In genomic region chr16:29977063-29977462, GRCh38 we compare ENCODE assay signal across 12 cellular contexts. TPM values are rescaled to one million over a fixed set of nuclear protein-coding genes. Genes with fewer than 3 reads are reported as not detected.
DNase-seq lines count a peak whose midpoint lies in the region; ATAC-seq and TF ChIP-seq lines count a peak whose summit lies in the region.
"Had no signal": no experiment of that assay in that cellular context is flagged by ENCODE, and none has a peak within 500 bp of the region (broad histone marks: within the 10 kb centered on the region; RNA-seq: fewer than 3 reads in every experiment).

No MANE protein-coding gene starts in this region.

- in situ Hi-C loops in IMR-90 (cut with MboI; ENCODE audit: low sequenced_read_pairs): no loop called here

- ATAC-seq in IMR-90 (ENCODE audit: low read depth) (no peak), GM21526 (IDR thresholded peaks at IDR 0.05; ENCODE audit: low FRiP score, unreplicated experiment) (no peak), GM21360 (IDR thresholded peaks at IDR 0.05; ENCODE audit: unreplicated experiment) (no peak)

- intact Hi-C loops in IMR-90 (cut with micrococcal nuclease) (no loop called here), esophagus muscularis mucosa (cut with DNase I) (no loop called here)

- no peak overlapping the region for H3K56ac ChIP-seq in IMR-90 (ENCODE audit: extremely low read depth, insufficient read depth, low read length)

- H4K20me1 ChIP-seq in IMR-90 (ENCODE audit: insufficient read depth, low read length): peaks cover 44% of the 10 kb centered on the region

- peaks cover 11 to 67% of the 10 kb centered on the region in 2 experiments for H3K79me1 ChIP-seq in IMR-90 (ENCODE audit: low read depth in 1 of 2, low read length in 2 of 2)

- no peak overlapping the region for H2AK5ac ChIP-seq in IMR-90 (ENCODE audit: low read depth, low read length)

- no peak for DNase-seq in IMR-90
- no peak for DNase-seq in esophagus muscularis mucosa (ENCODE audit: extremely low spot score)
- DNase-seq in neural crest cell (ENCODE audit: low read depth, low spot score): no peak
- DNase-seq in osteocyte (ENCODE audit: extremely low spot score, unreplicated experiment): no peak
- no peak for DNase-seq in KG1 (lab: John Stamatoyannopoulos, UW)
- DNase-seq: amygdala, NCI-H146, NCI-H774 had no signal

- peaks cover 6% of the 10 kb centered on the region for H3K9me3 Mint-ChIP-seq in neural crest cell
- no peaks in the 10 kb centered on the region for H3K9me3 Mint-ChIP-seq in osteocyte (ENCODE audit: unreplicated experiment)

- H3K14ac ChIP-seq in IMR-90 (replicated peaks; ENCODE audit: low read depth, low read length): no peak overlapping the region

- no peak overlapping the region for H3K9ac ChIP-seq in IMR-90 (ENCODE audit: low read depth, low read length)

- H3K36me3 ChIP-seq in ACC112 (ENCODE audit: insufficient read depth, low read length): peaks cover 25% of the 10 kb centered on the region
- H3K36me3 ChIP-seq in IMR-90 (ENCODE audit: control insufficient read depth, insufficient read depth, low read length): peaks cover 36% of the 10 kb centered on the region
- peaks cover 42 to 49% (median 45%) of the 10 kb centered on the region in 4 donors for H3K36me3 ChIP-seq in esophagus muscularis mucosa

- CTCF ChIA-PET in IMR-90 (lab: Yijun Ruan, JAX): no interaction called here

- no peak overlapping the region for H4K8ac ChIP-seq in IMR-90 (ENCODE audit: low read depth in 2 of 2, low read length in 2 of 2)

- H3K23ac ChIP-seq in IMR-90 (ENCODE audit: low read depth, low read length): peak overlapping the region; percentile 17; the same call in 1 of the 2 replicates

- dilution Hi-C loops in IMR-90 (cut with HindIII; ENCODE audit: low sequenced_read_pairs, unreplicated experiment): no loop called here

- H3K18ac ChIP-seq in IMR-90 (ENCODE audit: low read depth, low read length): no peak overlapping the region

- H4K91ac ChIP-seq in IMR-90 (ENCODE audit: insufficient read depth, low read depth, low read length): no peak overlapping the region

- H2AK9ac ChIP-seq in IMR-90 (replicated peaks; ENCODE audit: low read depth, low read length, poor library complexity): no peak overlapping the region

- H3K4me2 ChIP-seq in IMR-90 (ENCODE audit: low read depth, low read length): no peak overlapping the region

- H3K9me3 ChIP-seq in IMR-90 (ENCODE audit: control insufficient read depth, insufficient read depth, low read length): no peaks in the 10 kb centered on the region
- no peaks in the 10 kb centered on the region for H3K9me3 ChIP-seq in esophagus muscularis mucosa

- H3K9me1 ChIP-seq in IMR-90 (ENCODE audit: insufficient read depth, low read length): peaks cover 28% of the 10 kb centered on the region

- no peak overlapping the region for H3K27ac ChIP-seq in ACC112 (ENCODE audit: low read depth, low read length)
- H3K27ac ChIP-seq in IMR-90 (ENCODE audit: insufficient read depth, low read length): no peak overlapping the region
- peak overlapping the region; percentile 30 to 93 (median 73) for H3K27ac ChIP-seq in esophagus muscularis mucosa (replicated peaks in 1 of 4)

- WGBS in IMR-90 (ENCODE audit: extremely low coverage in 2 of 2, insufficient read length in 1 of 2), 2 experiments: 86% methylated on average over 3 of the region's 5 CpGs; no CpG with 5 or more reads in 1 of the 2 experiments
- WGBS in esophagus muscularis mucosa: 75% methylated on average over 5 of the region's 5 CpGs

- H3K27me3 Mint-ChIP-seq in neural crest cell (ENCODE audit: low read depth) (no peaks in the 10 kb centered on the region), osteocyte (ENCODE audit: unreplicated experiment) (no peaks in the 10 kb centered on the region)

- no peak for TF ChIP-seq RAD21 in IMR-90 (IDR thresholded peaks at IDR 0.05; ENCODE audit: low read length)

- H3K4me3 Mint-ChIP-seq in neural crest cell (peak overlapping the region; percentile 98), osteocyte (ENCODE audit: unreplicated experiment) (no peak overlapping the region)
- H3K4me3 Mint-ChIP-seq: CD14-positive monocyte had no signal

- H2AFZ ChIP-seq in ACC112 (ENCODE audit: low read length, unreplicated experiment) (no peak overlapping the region), IMR-90 (replicated peaks; ENCODE audit: low read length, poor library complexity) (no peak overlapping the region)

- no peak for TF ChIP-seq POLR2A in IMR-90 (IDR thresholded peaks at IDR 0.05; ENCODE audit: low read depth, low read length)
- TF ChIP-seq POLR2A in esophagus muscularis mucosa (IDR thresholded peaks at IDR 0.05; ENCODE audit: low read depth): no peak

- H3K4me1 Mint-ChIP-seq in neural crest cell: peaks cover 38% of the 10 kb centered on the region
- peaks cover 30% of the 10 kb centered on the region for H3K4me1 Mint-ChIP-seq in osteocyte (ENCODE audit: unreplicated experiment)

- peaks cover 58% of the 10 kb centered on the region for H3K79me2 ChIP-seq in ACC112 (ENCODE audit: control insufficient read depth, insufficient read depth, low read length, unreplicated experiment)

- no peak overlapping the region for H4K5ac ChIP-seq in IMR-90 (ENCODE audit: low read depth, low read length)

- H3K27me3 ChIP-seq in ACC112 (ENCODE audit: insufficient read depth, low read length) (no peaks in the 10 kb centered on the region), IMR-90 (ENCODE audit: control insufficient read depth, insufficient read depth, low read length) (no peaks in the 10 kb centered on the region), esophagus muscularis mucosa (no peaks in the 10 kb centered on the region)

- no peak overlapping the region for H2BK120ac ChIP-seq in IMR-90 (ENCODE audit: low read depth, low read length)

- H3K27ac Mint-ChIP-seq in neural crest cell (ENCODE audit: unreplicated experiment) (peak overlapping the region; percentile 71), osteocyte (ENCODE audit: unreplicated experiment) (no peak overlapping the region)

- peak overlapping the region; percentile 88 for H3K4me3 ChIP-seq in ACC112 (ENCODE audit: low read depth, low read length)
- H3K4me3 ChIP-seq in IMR-90 (ENCODE audit: insufficient read depth, low read depth, low read length): no peak overlapping the region
- H3K4me3 ChIP-seq in esophagus muscularis mucosa: peak overlapping the region; percentile 1 to 98 (median 74)

- no TSS peak for BruUV-seq in IMR-90 (replicated peaks; lab: Mats Ljungman, UMichigan)

- H3K4ac ChIP-seq in IMR-90 (ENCODE audit: low read depth, low read length): no peak overlapping the region

- H3K4me1 ChIP-seq in ACC112 (ENCODE audit: control insufficient read depth, insufficient read depth, low read length, unreplicated experiment) (peaks cover 23% of the 10 kb centered on the region), IMR-90 (ENCODE audit: control insufficient read depth, insufficient read depth, low read length) (peaks cover 13% of the 10 kb centered on the region; the same call in 1 of the 2 replicates), esophagus muscularis mucosa (peaks cover 43 to 53% (median 47%) of the 10 kb centered on the region in 4 donors)

- POLR2A ChIA-PET in IMR-90 (lab: Charles Lee; ENCODE audit: unreplicated experiment): no interaction called here

- H2BK5ac ChIP-seq in IMR-90 (ENCODE audit: low read depth, low read length, poor library complexity, severe bottlenecking): no peak overlapping the region

- H3K36me3 Mint-ChIP-seq in neural crest cell (ENCODE audit: low read depth) (peaks cover 19% of the 10 kb centered on the region), osteocyte (ENCODE audit: unreplicated experiment) (peaks cover 30% of the 10 kb centered on the region)

- H2BK20ac ChIP-seq in IMR-90 (ENCODE audit: low read depth, low read length): no peak overlapping the region

- TF ChIP-seq CTCF in IMR-90 (conservative IDR thresholded peaks at IDR 0.05; ENCODE audit: low read depth, low read length): no peak
- TF ChIP-seq CTCF in esophagus muscularis mucosa (IDR thresholded peaks at IDR 0.05): no peak
- no peak for TF ChIP-seq CTCF in neural crest cell (conservative IDR thresholded peaks at IDR 0.05)
- no peak for TF ChIP-seq CTCF in osteocyte (IDR thresholded peaks at IDR 0.05)

- no peak for TF ChIP-seq EP300 in esophagus muscularis mucosa (IDR thresholded peaks at IDR 0.05)

- H2BK15ac ChIP-seq in IMR-90 (ENCODE audit: low read depth, low read length): no peak overlapping the region

RNA-seq across cellular contexts. Expression of gene TAOK2, which starts 3.4 kb away (rescaled TPM):
- 31.7 and 32.8 TPM in 2 replicates for total RNA-seq in IMR-90 (2012; rRNA removed)
- 23.0 and 26.4 TPM in 2 replicates for polyA plus RNA-seq in IMR-90 (2012; rRNA removed)
- polyA plus RNA-seq in IMR-90 (2012; cell fraction: cytosol; rRNA removed): 19.4 and 23.3 TPM in 2 replicates
- polyA plus RNA-seq in IMR-90 (2012; cell fraction: nucleus; rRNA removed; ENCODE audit: low replicate concordance): 59.5 and 117 TPM in 2 replicates
- 10 to 100 TPM; 40.9 to 63.6 (median 51.4) TPM for total RNA-seq in esophagus muscularis mucosa
- total RNA-seq in neural crest cell: 67.7 and 73.2 TPM in 2 replicates
- 44.4 and 48.8 TPM in 2 replicates for total RNA-seq in osteocyte

RNA-seq across cellular contexts. Expression of gene TMEM219, which starts 15.2 kb away (rescaled TPM):
- 44.2 and 47.0 TPM in 2 replicates for total RNA-seq in IMR-90 (2012; rRNA removed)
- 94.3 and 95.3 TPM in 2 replicates for polyA plus RNA-seq in IMR-90 (2012; rRNA removed)
- polyA plus RNA-seq in IMR-90 (2012; cell fraction: cytosol; rRNA removed): 99.2 and 135 TPM in 2 replicates
- polyA plus RNA-seq in IMR-90 (2012; cell fraction: nucleus; rRNA removed; ENCODE audit: low replicate concordance): 191 TPM in 2 replicates
- total RNA-seq in esophagus muscularis mucosa: 100 to 1,000 TPM in 3 of 4 donors, 10 to 100 TPM in 1; 96.8 to 114 (median 105) TPM
- 70.7 and 74.0 TPM in 2 replicates for total RNA-seq in neural crest cell
- 119 and 139 TPM in 2 replicates for total RNA-seq in osteocyte

RNA-seq across cellular contexts. Expression of gene HIRIP3, which starts 18.4 kb away (rescaled TPM):
- total RNA-seq in IMR-90 (2012; rRNA removed): 5.0 and 5.8 TPM in 2 replicates
- polyA plus RNA-seq in IMR-90 (2012; rRNA removed): 10.5 and 13.7 TPM in 2 replicates
- polyA plus RNA-seq in IMR-90 (2012; cell fraction: cytosol; rRNA removed): 10.9 and 18.2 TPM in 2 replicates
- 4.6 and 5.7 TPM in 2 replicates for polyA plus RNA-seq in IMR-90 (2012; cell fraction: nucleus; rRNA removed; ENCODE audit: low replicate concordance)
- total RNA-seq in esophagus muscularis mucosa: 10 to 100 TPM; 20.8 to 39.4 (median 22.1) TPM
- total RNA-seq in neural crest cell: 31.8 and 34.8 TPM in 2 replicates
- total RNA-seq in osteocyte: 11.5 and 12.5 TPM in 2 replicates

RNA-seq across cellular contexts. Expression of gene INO80E, which starts 19.0 kb away (rescaled TPM):
- total RNA-seq in IMR-90 (2012; rRNA removed) (42.1 and 42.8 TPM in 2 replicates), esophagus muscularis mucosa (10 to 100 TPM; 38.2 to 58.1 (median 43.5) TPM), neural crest cell (81.9 and 88.6 TPM in 2 replicates), osteocyte (72.4 and 77.0 TPM in 2 replicates)
- 40.9 and 46.5 TPM in 2 replicates for polyA plus RNA-seq in IMR-90 (2012; rRNA removed)
- polyA plus RNA-seq in IMR-90 (2012; cell fraction: cytosol; rRNA removed): 45.5 and 51.0 TPM in 2 replicates
- 91.7 and 205 TPM in 2 replicates for polyA plus RNA-seq in IMR-90 (2012; cell fraction: nucleus; rRNA removed; ENCODE audit: low replicate concordance)

RNA-seq across cellular contexts. Expression of gene DOC2A, which starts 33.8 kb away (rescaled TPM):
- total RNA-seq in IMR-90 (2012; rRNA removed): under 0.01 TPM in 1 of 2 replicates, not detected in the other
- polyA plus RNA-seq in IMR-90 (2012; rRNA removed): 0.48 and 0.50 TPM in 2 replicates
- 0.37 and 0.68 TPM in 2 replicates for polyA plus RNA-seq in IMR-90 (2012; cell fraction: cytosol; rRNA removed)
- polyA plus RNA-seq in IMR-90 (2012; cell fraction: nucleus; rRNA removed; ENCODE audit: low replicate concordance): 6.0 and 7.2 TPM in 2 replicates
- under 1 TPM in 2 of 4 donors, not detected in 2; 0.50 to 0.83 TPM for total RNA-seq in esophagus muscularis mucosa
- total RNA-seq in neural crest cell: 5.7 and 6.4 TPM in 2 replicates
- 1.3 TPM in 2 replicates for total RNA-seq in osteocyte

Comparison
In these comparisons a context has a peak if more than half of its experiments do, and no peak if none do; other contexts are left out.
1. H3K27ac ChIP-seq: peak in esophagus muscularis mucosa (4 of 4); none in ACC112 (single experiment) and IMR-90 (single experiment).